8 cellular contexts compared by ENCODE assay signal in genomic region chr19:23273022-23273593, GRCh38. TPM values are rescaled to one million over a fixed set of nuclear protein-coding genes. Genes with fewer than 3 reads are reported as not detected.
DNase-seq lines count a peak whose midpoint lies in the region; ATAC-seq, FAIRE-seq and TF ChIP-seq lines count a peak whose summit lies in the region.

No MANE protein-coding gene starts in this region.

- ATAC-seq in K562 (no peak), left colon (peak; percentile 19), HG02610 (IDR thresholded peaks at IDR 0.05; ENCODE audit: unreplicated experiment) (no peak)

- H3K4me2 ChIP-seq in K562 (ENCODE audit: insufficient read depth, low read length), result no peak overlapping the region

- POLR2A ChIA-PET in K562 (lab: Yijun Ruan, JAX), result no interaction called here

- in situ Hi-C loops in K562 (cut with MboI), result no loop called here

- TF ChIP-seq RAD21 in K562 (CRISPR knock-in tag; conservative IDR thresholded peaks at IDR 0.05 in 1 of 2, IDR thresholded peaks at IDR 0.05 in 1 of 2), result no peak

- no peak for FAIRE-seq in K562 (lab: Jason Lieb, UNC)

- no peak for TF ChIP-seq EP300 in K562 (IDR thresholded peaks at IDR 0.05; ENCODE audit: low read length)
- TF ChIP-seq EP300 in suprapubic skin (IDR thresholded peaks at IDR 0.05), result no peak

- H3K36me3 ChIP-seq in HUES48 (ENCODE audit: control insufficient read depth, insufficient read depth, low read length) (peaks cover 35% of the 10 kb centered on the region), K562 (ENCODE audit: control insufficient read depth, insufficient read depth, low read length) (no peaks in the 10 kb centered on the region), suprapubic skin (peaks cover 11% of the 10 kb centered on the region)

- CTCF ChIA-PET in K562 (lab: Yijun Ruan, JAX; ENCODE audit: low intra/inter-chr PET ratio), result no interaction called here

- peak overlapping the region; percentile 99 for H3K9ac ChIP-seq in HUES48 (ENCODE audit: low read depth, low read length)
- H3K9ac ChIP-seq in K562 (ENCODE audit: insufficient read depth in 1 of 2, low read depth in 2 of 2, low read length in 2 of 2), result no peak overlapping the region

- no peaks in the 10 kb centered on the region for H3K79me2 ChIP-seq in K562 (ENCODE audit: control insufficient read depth, insufficient read depth, low read length)

- WGBS in K562 (ENCODE audit: insufficient coverage, low coverage, missing lambda C conversion rate), result 2% methylated on average over 9 of the region's 10 CpGs
- WGBS in suprapubic skin, result under 1% methylated on average over 10 of the region's 10 CpGs

- H3K4me3 ChIP-seq in HUES48 (ENCODE audit: low read depth, low read length), result peak overlapping the region; percentile 100
- H3K4me3 ChIP-seq in K562, result peak overlapping the region; percentile 40; the same call in 1 of the 2 replicates
- peak overlapping the region; percentile 83 for H3K4me3 ChIP-seq in suprapubic skin

- TF ChIP-seq POLR2A in K562 (conservative IDR thresholded peaks at IDR 0.05), result no peak
- no peak for TF ChIP-seq POLR2A in suprapubic skin (IDR thresholded peaks at IDR 0.05)

- no peak overlapping the region for H2AFZ ChIP-seq in K562 (ENCODE audit: low read depth, low read length)

- DNase-seq in K562 (ENCODE audit: extremely low read depth in 1 of 4, low spot score in 3 of 4), result no peak
- DNase-seq in left colon, result peak; percentile 30 to 48
- DNase-seq in suprapubic skin (ENCODE audit: low spot score in 2 of 2), result no peak
- no peak for DNase-seq in Kasumi-1 (lab: John Stamatoyannopoulos, UW)
- no peak for DNase-seq in NCI-H526 treated with DMSO at 0.1 percent for 48 hours (lab: John Stamatoyannopoulos, UW)

- H3K27ac ChIP-seq in C4-2B (peak overlapping the region; percentile 84), HUES48 (ENCODE audit: low read depth, low read length) (peak overlapping the region; percentile 98), K562 (ENCODE audit: extremely low read depth, low read depth, low read length) (no peak overlapping the region), suprapubic skin (peak overlapping the region; percentile 90)

- no peaks in the 10 kb centered on the region for H3K9me1 ChIP-seq in K562 (ENCODE audit: control insufficient read depth, insufficient read depth, low read length)

- intact Hi-C loops in K562 (cut with micrococcal nuclease), result no loop called here
- intact Hi-C loops in left colon (cut with DNase I, micrococcal nuclease), result loop anchor here in 1 of 2 donors (5.0 kb wide), 1 partner anchor 119 kb away; no protein-coding TSS in a partner anchor

- no peaks in the 10 kb centered on the region for H4K20me1 ChIP-seq in K562 (replicated peaks; ENCODE audit: control insufficient read depth, insufficient read depth, low read length)

- H3K9me3 ChIP-seq in HUES48 (ENCODE audit: control insufficient read depth, insufficient read depth, low read length) (no peaks in the 10 kb centered on the region), K562 (replicated peaks; ENCODE audit: control insufficient read depth, insufficient read depth, low read depth, low read length) (no peaks in the 10 kb centered on the region), suprapubic skin (no peaks in the 10 kb centered on the region)

- peaks cover 7% of the 10 kb centered on the region for H3K4me1 ChIP-seq in HUES48 (ENCODE audit: control insufficient read depth, insufficient read depth, low read length)
- H3K4me1 ChIP-seq in K562 (replicated peaks in 1 of 2; ENCODE audit: control insufficient read depth in 2 of 2, insufficient read depth in 2 of 2, low read length in 2 of 2), result no peaks in the 10 kb centered on the region; a peak in 1 of 5 replicates
- H3K4me1 ChIP-seq in suprapubic skin, result peaks cover 14% of the 10 kb centered on the region

- H3K27me3 ChIP-seq in HUES48 (ENCODE audit: control insufficient read depth, insufficient read depth, low read length) (no peaks in the 10 kb centered on the region), K562 (ENCODE audit: control insufficient read depth in 2 of 2, insufficient read depth in 2 of 2, low read length in 2 of 2) (no peaks in the 10 kb centered on the region), suprapubic skin (no peaks in the 10 kb centered on the region)

- no peak for TF ChIP-seq CTCF in C4-2B (conservative IDR thresholded peaks at IDR 0.05)
- no peak for TF ChIP-seq CTCF in K562 (IDR thresholded peaks at IDR 0.05 in 2 of 3, conservative IDR thresholded peaks at IDR 0.05 in 1 of 3; ENCODE audit: insufficient read depth in 2 of 3, low read depth in 1 of 3, low read length in 3 of 3)
- no peak for TF ChIP-seq CTCF in suprapubic skin (IDR thresholded peaks at IDR 0.05)

- BruUV-seq in K562 (replicated peaks; lab: Mats Ljungman, UMichigan), result no TSS peak

TF ChIP-seq in K562, 482 proteins besides CTCF, POLR2A, EP300 and RAD21:
- TF ChIP-seq EZH2 (IDR thresholded peaks at IDR 0.05; ENCODE audit: borderline replicate concordance, low read depth, low read length) (no peak), CBX8 (IDR thresholded peaks at IDR 0.05; ENCODE audit: borderline replicate concordance, extremely low read depth, low read depth, low read length, poor library complexity, severe bottlenecking) (no peak), PHF8 (IDR thresholded peaks at IDR 0.05; ENCODE audit: borderline replicate concordance, low read length) (no peak), ZFPM2 (CRISPR knock-in tag; IDR thresholded peaks at IDR 0.05) (no peak), ZNF253 (CRISPR knock-in tag; conservative IDR thresholded peaks at IDR 0.05) (no peak)

RNA-seq across cellular contexts. Expression of gene ZNF724, which starts 22.9 kb away (rescaled TPM):
- 1.9 and 4.3 TPM in 2 replicates for total RNA-seq in K562 (2011; cell fraction: chromatin; rRNA removed; ENCODE audit: low replicate concordance)
- 2.3 and 3.0 TPM in 2 replicates for total RNA-seq in K562 (2011; cell fraction: nucleolus; rRNA removed)
- total RNA-seq in K562 (2011; cell fraction: nucleoplasm; rRNA removed), result 2.2 and 2.7 TPM in 2 replicates
- total RNA-seq in K562 (2014; rRNA removed) (2.0 and 3.4 TPM in 2 replicates), K562 (2014; rRNA removed; fragmentation: Illumina TruSeq; extraction: Trizol) (4.2 and 5.1 TPM in 2 replicates), K562 (2015; rRNA removed; fragmentation: Illumina TruSeq; extraction: Trizol) (3.1 and 3.3 TPM in 2 replicates), K562 (2021) (1.8 and 2.3 TPM in 2 replicates), left colon (1 to 10 TPM; 1.8 to 5.3 TPM), suprapubic skin (1 to 10 TPM; 2.3 to 3.9 (median 3.3) TPM)
- polyA plus RNA-seq in K562 (2011; rRNA removed) (0.49 and 2.0 TPM in 2 replicates), K562 (2014; fragmentation: Illumina TruSeq; extraction: Trizol) (1.1 and 1.2 TPM in 2 replicates), K562 (2014; fragmentation: Nextera tagmentation; extraction: Ambion mirVana) (under 1 TPM; 0.18 TPM), K562 (2014; rRNA removed) (0.41 and 1.3 TPM in 2 replicates)
- 0.49 and 1.1 TPM in 2 replicates for polyA plus RNA-seq in K562 (2011; cell fraction: cytosol; rRNA removed)
- 0.32 and 1.3 TPM in 2 replicates for polyA plus RNA-seq in K562 (2011; cell fraction: nucleus; rRNA removed)
- 0.48 and 0.55 TPM in 2 replicates for polyA plus RNA-seq in K562 (2012)
- 3.1 and 14.8 TPM in 2 replicates for polyA minus RNA-seq in K562 (2011; rRNA and poly(A)+ RNA removed)
- polyA minus RNA-seq in K562 (2011; cell fraction: cytosol; rRNA and poly(A)+ RNA removed), result 0.46 and 7.1 TPM in 2 replicates
- polyA minus RNA-seq in K562 (2011; cell fraction: nucleus; rRNA and poly(A)+ RNA removed), result 1.6 and 3.4 TPM in 2 replicates

Comparison
In these comparisons a context has a peak if more than half of its experiments do, and no peak if none do; other contexts are left out.
1. H3K4me3 ChIP-seq: peak in every context shown above with its lines; median percentile 100 in HUES48; 83 in suprapubic skin; 40 in K562.
2. DNase-seq: peak in left colon (2 of 2); none in K562 (0 of 4), suprapubic skin (0 of 2), Kasumi-1 (0 of 2) and NCI-H526 treated with DMSO at 0.1 percent for 48 hours (single experiment).